ENCODE assay signal across 9 cellular contexts in genomic region chr7:103989785-103990775, GRCh38. TPM values are rescaled to one million over a fixed set of nuclear protein-coding genes. Genes with fewer than 3 reads are reported as not detected.
DNase-seq lines count a peak whose midpoint lies in the region; ATAC-seq, FAIRE-seq and TF ChIP-seq lines count a peak whose summit lies in the region.
"Had no signal": no experiment of that assay in that cellular context is flagged by ENCODE, and none has a peak within 500 bp of the region (broad histone marks: within the 10 kb centered on the region; RNA-seq: fewer than 3 reads in every experiment).

No MANE protein-coding gene starts in this region.

- no peak for TF ChIP-seq EP300 in A549 (IDR thresholded peaks at IDR 0.05)

- peak overlapping the region; percentile 44 for H3K4me3 ChIP-seq in A549
- H3K4me3 ChIP-seq in GM12865 (ENCODE audit: low read depth, low read length) = peak overlapping the region; percentile 10; the same call in 1 of the 2 replicates
- peak overlapping the region; percentile 78 for H3K4me3 ChIP-seq in coronary artery
- peak overlapping the region; percentile 68 for H3K4me3 ChIP-seq in urinary bladder (ENCODE audit: low read depth, low read length)

- H3K27ac ChIP-seq in A549 = no peak overlapping the region
- H3K27ac ChIP-seq in coronary artery = peak overlapping the region in 1 of 2 donors; percentile 51
- no peak overlapping the region for H3K27ac ChIP-seq in urinary bladder (ENCODE audit: low read depth)

- H3K9me3 ChIP-seq in A549 = no peaks in the 10 kb centered on the region

- DNase-seq in A549 (ENCODE audit: low read depth in 1 of 2, low spot score in 1 of 2) (peak in 1 of 2 experiments; percentile 3), GM12865 (ENCODE audit: low read depth) (peak; percentile 6), NCI-H526 treated with DMSO at 0.1 percent for 48 hours (lab: John Stamatoyannopoulos, UW) (peak; percentile 75), coronary artery (ENCODE audit: low spot score) (no peak), lung microvascular endothelial cell (ENCODE audit: low read depth in 2 of 2) (peak; percentile 58 to 87), H4 (ENCODE audit: low spot score) (no peak)

- peak overlapping the region; percentile 82 for H3K4me2 ChIP-seq in A549

- 5% methylated on average over 27 of the region's 82 CpGs for WGBS in A549 (ENCODE audit: missing lambda C conversion rate)
- WGBS in urinary bladder = under 1% methylated on average over 82 of the region's 82 CpGs

- CTCF ChIA-PET in A549 (lab: Yijun Ruan, JAX) = no interaction called here

- FAIRE-seq in A549 (lab: Jason Lieb, UNC) = no peak
- FAIRE-seq: colon had no signal

- POLR2A ChIA-PET in A549 (lab: Yijun Ruan, JAX) = no interaction called here

- no peaks in the 10 kb centered on the region for H3K36me3 ChIP-seq in urinary bladder (ENCODE audit: insufficient read depth)

- ATAC-seq in A549 (peak; percentile 42 to 78; a peak in 4 of 6 replicates), HG02973 (IDR thresholded peaks at IDR 0.05; ENCODE audit: unreplicated experiment) (no peak)

- peaks cover 7% of the 10 kb centered on the region; the same call in 1 of the 3 replicates for H3K4me1 ChIP-seq in A549
- H3K4me1 ChIP-seq in urinary bladder (ENCODE audit: insufficient read depth) = peaks cover 5% of the 10 kb centered on the region

- TF ChIP-seq CTCF in A549 (IDR thresholded peaks at IDR 0.05) (no peak), GM12865 (IDR thresholded peaks at IDR 0.05; ENCODE audit: insufficient read depth, low read depth, low read length, missing control alignments) (no peak), coronary artery (IDR thresholded peaks at IDR 0.05) (no peak)

- no peak for TF ChIP-seq RAD21 in A549 (conservative IDR thresholded peaks at IDR 0.05 in 1 of 2, IDR thresholded peaks at IDR 0.05 in 1 of 2)

- no peak for TF ChIP-seq POLR2A in A549 (IDR thresholded peaks at IDR 0.05; ENCODE audit: low read length)

TF ChIP-seq in A549, 52 proteins besides CTCF, POLR2A, EP300 and RAD21:
- TF ChIP-seq RFX5 (IDR thresholded peaks at IDR 0.05) = no peak
- TF ChIP-seq FOSB (CRISPR knock-in tag; IDR thresholded peaks at IDR 0.05) = no peak
- no peak for TF ChIP-seq BCL3 (IDR thresholded peaks at IDR 0.05)
- TF ChIP-seq FOSL2 (IDR thresholded peaks at IDR 0.05) = no peak
- TF ChIP-seq FOSL2 (CRISPR knock-in tag; IDR thresholded peaks at IDR 0.05) = no peak
- TF ChIP-seq HEYL (CRISPR knock-in tag; IDR thresholded peaks at IDR 0.05) = no peak
- no peak for TF ChIP-seq USF2 (IDR thresholded peaks at IDR 0.05)
- no peak for TF ChIP-seq TFCP2L1 (CRISPR knock-in tag; IDR thresholded peaks at IDR 0.05)
TF ChIP-seq in A549: peak in this region for 0.

RNA-seq across cellular contexts. Expression of gene RELN, which starts 0.6 kb away (rescaled TPM):
- not detected in 2 replicates for polyA plus RNA-seq in A549 (2011; rRNA removed)
- polyA plus RNA-seq in A549 (2012; cell fraction: cytosol; rRNA removed) = not detected in 2 replicates
- polyA plus RNA-seq in A549 (2012; cell fraction: nucleus; rRNA removed) = not detected in 2 replicates
- not detected in 3 replicates for polyA plus RNA-seq in A549 (2017; fragmentation: RNase III; extraction: RNeasy Plus Mini Kit Qiagen cat#74134 plus additional on column Dnase treatment)
- not detected in 2 replicates for polyA minus RNA-seq in A549 (2011; rRNA and poly(A)+ RNA removed)
- total RNA-seq in lung microvascular endothelial cell = 375 and 1,451 TPM in 2 replicates
- total RNA-seq in urinary bladder = 26.3 TPM
- polyA plus RNA-seq in urinary bladder = 3.8 TPM
- total RNA-seq in H4 (2014; rRNA removed; shearing (Covaris generic)) = 0.02 TPM in 1 of 2 replicates, not detected in the other

Comparison
In these comparisons a context has a peak if more than half of its experiments do, and no peak if none do; other contexts are left out.
1. DNase-seq: peak in GM12865 (single experiment), NCI-H526 treated with DMSO at 0.1 percent for 48 hours (single experiment) and lung microvascular endothelial cell (2 of 2); none in coronary artery (single experiment) and H4 (single experiment).
2. H3K4me3 ChIP-seq: peak in every context shown above with its lines; median percentile 78 in coronary artery; 68 in urinary bladder; 44 in A549; 10 in GM12865.
3. RNA of gene RELN, which starts 0.6 kb away (total RNA-seq): 375 to 1,451 TPM in lung microvascular endothelial cell; 26.3 TPM in urinary bladder (single experiment) and 0.02 TPM in H4; every median in the first group is over 10 times any median in the second.